24 cellular contexts compared by ENCODE assay signal in the genomic region with DNA sequence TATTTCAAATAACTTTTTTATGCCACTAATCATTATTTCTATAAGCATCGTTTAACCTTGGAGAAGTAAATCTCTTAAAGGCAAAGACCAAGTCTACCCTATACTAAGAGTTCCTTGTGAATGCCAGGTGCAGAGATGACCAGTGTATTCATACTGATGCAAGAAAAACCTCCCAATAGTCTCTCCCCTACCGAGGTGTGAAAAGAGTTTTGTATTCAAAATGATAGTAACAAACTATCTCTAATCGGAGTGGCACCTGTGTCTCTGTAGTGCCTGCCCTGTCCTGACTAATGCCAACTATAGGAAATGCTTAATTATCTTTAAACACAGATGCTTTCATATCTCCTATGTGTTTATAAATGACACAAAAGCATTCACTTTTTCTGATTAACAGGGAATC.
"Had no signal": no experiment of that assay in that cellular context is flagged by ENCODE, and none has a peak within 500 bp of the region (broad histone marks: within the 10 kb centered on the region; RNA-seq: fewer than 3 reads in every experiment).

No MANE protein-coding gene starts in this region.

- H3K27me3 ChIP-seq: neural progenitor cell, ovary, right lobe of liver, sigmoid colon, stomach, thyroid gland, tibial nerve, upper lobe of left lung, vagina had no signal

- H3K4me1 ChIP-seq: neural progenitor cell, parathyroid adenoma, prostate gland, right lobe of liver, sigmoid colon, thyroid gland, tibial nerve, upper lobe of left lung, vagina had no signal

- DNase-seq: natural killer cell; occipital lobe; ovary; right cardiac atrium; right lobe of liver; sigmoid colon; small intestine; stimulated activated CD4-positive, alpha-beta T cell treated with anti-CD3 and anti-CD28 coated beads, Interleukin-15, amount 100 ng/mL, for 24 hours; stimulated activated CD4-positive, alpha-beta T cell treated with anti-CD3 and anti-CD28 coated beads, Interleukin-2, amount 100 ng/mL, for 24 hours; stimulated activated CD4-positive, alpha-beta T cell treated with anti-CD3 and anti-CD28 coated beads, Interleukin-2, amount 100 ng/mL, for 48 hours; stimulated activated CD4-positive, alpha-beta T cell treated with anti-CD3 and anti-CD28 coated beads, Interleukin-4, amount 100 ng/mL, for 24 hours; stimulated activated naive B cell treated with anti-CD40 and anti-IgM and Interleukin-4, amounts not matched to agents 10 μg/mL and 1 μg/mL and 100 μg/mL, for 72 hours; stimulated activated naive CD4-positive, alpha-beta T cell treated with Interleukin-2 at 50 U/mL for 16 hours; stomach; thyroid gland; trophoblast cell; upper lobe of left lung had no signal

- H3K36me3 ChIP-seq: neural progenitor cell, ovary, prostate gland, right lobe of liver, sigmoid colon, stomach, thoracic aorta, thyroid gland, tibial nerve, upper lobe of left lung, vagina had no signal

- ATAC-seq: natural killer cell; right cardiac atrium; right lobe of liver; stimulated activated effector memory CD8-positive, alpha-beta T cell treated with anti-CD3 and anti-CD28 coated beads, Interleukin-12 subunit alpha, Interleukin-12 subunit beta, amount 100 ng/mL, for 72 hours; stimulated activated naive B cell treated with anti-CD40 and anti-IgM and Interleukin-4, amounts not matched to agents 10 μg/mL and 1 μg/mL and 100 μg/mL, for 72 hours had no signal

- H3K9ac ChIP-seq: neural progenitor cell, parathyroid adenoma had no signal

- H3K4me3 ChIP-seq: neural progenitor cell, ovary, prostate gland, right lobe of liver, sigmoid colon, stomach, thoracic aorta, thyroid gland, tibial nerve, upper lobe of left lung, vagina had no signal

- H3K27ac ChIP-seq: neural progenitor cell, ovary, parathyroid adenoma, prostate gland, right lobe of liver, sigmoid colon, stomach, thoracic aorta, thyroid gland, tibial nerve, upper lobe of left lung, vagina had no signal

- H3K9me3 ChIP-seq: ovary, prostate gland, right lobe of liver, sigmoid colon, stomach, thoracic aorta, thyroid gland, tibial nerve, upper lobe of left lung, vagina had no signal
